In the genomic region with DNA sequence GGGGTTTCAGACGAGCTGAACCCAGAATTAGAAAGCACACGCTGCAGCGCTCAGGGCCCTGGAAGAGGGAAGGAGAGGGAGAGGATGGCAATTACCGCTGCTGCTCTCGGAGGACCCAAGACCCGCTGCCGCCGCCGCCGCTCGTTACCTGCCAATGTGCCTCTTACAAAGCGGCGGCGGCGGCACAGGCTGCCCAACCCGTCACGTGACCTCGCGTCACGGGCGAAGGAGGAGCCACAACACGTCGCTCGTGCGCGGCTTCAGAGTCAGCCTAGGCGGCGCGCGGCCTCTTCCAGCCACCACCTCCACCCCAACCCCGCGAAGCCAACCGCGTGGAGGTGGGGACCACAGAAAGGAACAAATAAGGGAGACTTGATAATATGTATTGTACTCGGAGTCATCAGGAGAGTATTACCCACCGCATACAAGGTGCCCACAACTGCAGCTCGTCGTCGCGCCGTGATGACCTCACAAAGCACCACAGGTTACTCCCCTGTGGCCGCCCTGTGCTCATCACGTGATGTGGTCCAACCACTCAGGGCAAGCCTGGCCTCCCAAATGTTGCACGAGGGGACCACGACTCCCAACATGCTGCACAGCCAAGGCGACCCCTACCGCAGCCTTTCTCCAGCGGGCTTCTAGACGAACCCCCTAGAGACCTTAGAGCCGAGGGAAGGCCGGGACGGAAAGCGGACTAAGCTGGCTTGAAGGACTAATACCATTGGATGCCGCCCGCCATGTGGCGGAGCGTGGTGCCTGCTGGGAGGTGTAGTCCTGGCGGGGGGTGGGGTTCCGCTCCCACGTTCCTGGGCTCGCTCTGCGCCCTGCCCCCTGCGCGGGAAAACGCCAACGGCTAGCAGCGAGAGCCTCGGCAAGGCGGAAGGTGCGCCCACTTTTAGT, we compare ENCODE assay signal across 8 cellular contexts. TPM values are rescaled to one million over a fixed set of nuclear protein-coding genes. Genes with fewer than 3 reads are reported as not detected.
DNase-seq lines count a peak whose midpoint lies in the region; ATAC-seq and TF ChIP-seq lines count a peak whose summit lies in the region.

A gene with protein sequence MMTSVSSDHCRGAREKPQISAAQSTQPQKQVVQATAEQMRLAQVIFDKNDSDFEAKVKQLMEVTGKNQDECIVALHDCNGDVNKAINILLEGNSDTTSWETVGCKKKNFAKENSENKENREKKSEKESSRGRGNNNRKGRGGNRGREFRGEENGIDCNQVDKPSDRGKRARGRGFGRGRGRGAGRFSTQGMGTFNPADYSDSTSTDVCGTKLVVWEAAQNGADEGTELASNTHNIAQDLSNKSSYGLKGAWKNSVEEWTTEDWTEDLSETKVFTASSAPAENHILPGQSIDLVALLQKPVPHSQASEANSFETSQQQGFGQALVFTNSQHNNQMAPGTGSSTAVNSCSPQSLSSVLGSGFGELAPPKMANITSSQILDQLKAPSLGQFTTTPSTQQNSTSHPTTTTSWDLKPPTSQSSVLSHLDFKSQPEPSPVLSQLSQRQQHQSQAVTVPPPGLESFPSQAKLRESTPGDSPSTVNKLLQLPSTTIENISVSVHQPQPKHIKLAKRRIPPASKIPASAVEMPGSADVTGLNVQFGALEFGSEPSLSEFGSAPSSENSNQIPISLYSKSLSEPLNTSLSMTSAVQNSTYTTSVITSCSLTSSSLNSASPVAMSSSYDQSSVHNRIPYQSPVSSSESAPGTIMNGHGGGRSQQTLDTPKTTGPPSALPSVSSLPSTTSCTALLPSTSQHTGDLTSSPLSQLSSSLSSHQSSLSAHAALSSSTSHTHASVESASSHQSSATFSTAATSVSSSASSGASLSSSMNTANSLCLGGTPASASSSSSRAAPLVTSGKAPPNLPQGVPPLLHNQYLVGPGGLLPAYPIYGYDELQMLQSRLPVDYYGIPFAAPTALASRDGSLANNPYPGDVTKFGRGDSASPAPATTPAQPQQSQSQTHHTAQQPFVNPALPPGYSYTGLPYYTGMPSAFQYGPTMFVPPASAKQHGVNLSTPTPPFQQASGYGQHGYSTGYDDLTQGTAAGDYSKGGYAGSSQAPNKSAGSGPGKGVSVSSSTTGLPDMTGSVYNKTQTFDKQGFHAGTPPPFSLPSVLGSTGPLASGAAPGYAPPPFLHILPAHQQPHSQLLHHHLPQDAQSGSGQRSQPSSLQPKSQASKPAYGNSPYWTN (minus strand): TSS at position 158 of the 900 bp plus-strand sequence. CDS start 31,739 bp downstream, outside the sequence.

- peak within 1 kb of the TSS; percentile 97 for H3K9ac ChIP-seq in mammary epithelial cell (ENCODE audit: insufficient read depth, low read length)
- H3K9ac ChIP-seq in smooth muscle cell (ENCODE audit: low read depth), result peak within 1 kb of the TSS; percentile 98

- H3K9me3 ChIP-seq in WERI-Rb-1 (ENCODE audit: severe bottlenecking), result peaks cover 3% of the 10 kb centered on the region
- no peaks in the 10 kb centered on the region for H3K9me3 ChIP-seq in mammary epithelial cell (replicated peaks; ENCODE audit: insufficient read depth, low read length)
- H3K9me3 ChIP-seq in smooth muscle cell (replicated peaks; ENCODE audit: low read depth), result no peaks in the 10 kb centered on the region

- H3K4me3 ChIP-seq in WERI-Rb-1 (ENCODE audit: low read depth, low read length) (peak within 1 kb of the TSS; percentile 82), mammary epithelial cell (replicated peaks in 1 of 3; ENCODE audit: insufficient read depth in 1 of 3, low read depth in 2 of 3, low read length in 3 of 3) (peak within 1 kb of the TSS; percentile 49 to 97 (median 82)), smooth muscle cell (peak within 1 kb of the TSS; percentile 82)

- dilution Hi-C loops in mammary epithelial cell (cut with HindIII; ENCODE audit: low sequenced_read_pairs), result no loop called here

- DNase-seq in ACHN (peak; percentile 93), NCI-H2196 treated with DMSO at 0.1 percent for 48 hours (lab: John Stamatoyannopoulos, UW; ENCODE audit: unreplicated experiment) (peak; percentile 92), WERI-Rb-1 (peak; percentile 97), mammary epithelial cell (peak; percentile 97), iPS-NIHi11 (ENCODE audit: low spot score) (peak; percentile 94), smooth muscle cell (lab: John Stamatoyannopoulos, UW; ENCODE audit: unreplicated experiment) (peak; percentile 99)

- ATAC-seq in GM18870 (IDR thresholded peaks at IDR 0.05; ENCODE audit: unreplicated experiment), result peak; percentile 79
- peak; percentile 81 for ATAC-seq in HG03135 (IDR thresholded peaks at IDR 0.05; ENCODE audit: unreplicated experiment)

- H3K36me3 ChIP-seq in WERI-Rb-1 (peaks cover 15% of the 10 kb centered on the region; the same call in 1 of the 2 replicates), mammary epithelial cell (ENCODE audit: insufficient read depth, low read length) (no peaks in the 10 kb centered on the region), smooth muscle cell (ENCODE audit: low read depth) (no peaks in the 10 kb centered on the region)

- peaks cover 16% of the 10 kb centered on the region for H3K4me1 ChIP-seq in mammary epithelial cell (ENCODE audit: insufficient read depth, low read length)
- peaks cover 20% of the 10 kb centered on the region for H3K4me1 ChIP-seq in smooth muscle cell (ENCODE audit: low read depth)

- in situ Hi-C loops in ACHN (cut with HindIII; ENCODE audit: low pct_ligation_motif_present, low pct_unique_long_range_greater_than_20kb, low sequenced_read_pairs) (no loop called here), mammary epithelial cell (cut with MboI; ENCODE audit: low sequenced_read_pairs in 2 of 2) (no loop called here)

- WGBS in mammary epithelial cell (ENCODE audit: low coverage, missing lambda C conversion rate), result 2% methylated on average over 39 of the region's 70 CpGs
- whole genome bisulfite sequencing in smooth muscle cell (ENCODE audit: low lambda C conversion rate), result 1% methylated on average over 69 of the region's 70 CpGs

- peak within 1 kb of the TSS; percentile 99 for H3K27ac ChIP-seq in WERI-Rb-1
- peak within 1 kb of the TSS; percentile 98 for H3K27ac ChIP-seq in mammary epithelial cell (ENCODE audit: insufficient read depth, low read depth, low read length)
- H3K27ac ChIP-seq in smooth muscle cell (ENCODE audit: low read depth), result peak within 1 kb of the TSS; percentile 96

- H3K4me2 ChIP-seq in mammary epithelial cell (ENCODE audit: insufficient read depth, low read depth, low read length) (peak within 1 kb of the TSS; percentile 94), smooth muscle cell (peak within 1 kb of the TSS; percentile 89)

- CTCF ChIA-PET in mammary epithelial cell (lab: Charles Lee; ENCODE audit: low non-redundant PET), result no interaction called here

- H3K79me2 ChIP-seq in mammary epithelial cell (ENCODE audit: insufficient read depth, low read length) (peaks cover 46% of the 10 kb centered on the region), smooth muscle cell (ENCODE audit: low read depth) (peaks cover 46% of the 10 kb centered on the region)

- peak; percentile 1; the same call in 1 of the 2 replicates for TF ChIP-seq CTCF in WERI-Rb-1 (IDR thresholded peaks at IDR 0.05; ENCODE audit: low read depth, low read length)
- no peak for TF ChIP-seq CTCF in mammary epithelial cell (conservative IDR thresholded peaks at IDR 0.05 in 1 of 2, IDR thresholded peaks at IDR 0.05 in 1 of 2; ENCODE audit: extremely low read depth in 1 of 2, insufficient read depth in 1 of 2, low read depth in 1 of 2, low read length in 2 of 2)
- no peak for TF ChIP-seq CTCF in smooth muscle cell (IDR thresholded peaks at IDR 0.05; ENCODE audit: borderline replicate concordance, insufficient read depth, poor library complexity, severe bottlenecking)

- intact Hi-C loops in mammary epithelial cell (cut with micrococcal nuclease), result loop anchor here (1.0 kb wide), 1 partner anchor 25 kb away; no protein-coding TSS in a partner anchor

- no peaks in the 10 kb centered on the region for H3K27me3 ChIP-seq in WERI-Rb-1 (ENCODE audit: insufficient read depth, low read depth, severe bottlenecking)
- no peaks in the 10 kb centered on the region for H3K27me3 ChIP-seq in mammary epithelial cell (ENCODE audit: insufficient read depth, low read length)
- no peaks in the 10 kb centered on the region for H3K27me3 ChIP-seq in smooth muscle cell (ENCODE audit: low read depth)

- no peaks in the 10 kb centered on the region for H3F3A ChIP-seq in smooth muscle cell (ENCODE audit: low read depth)

- H4K20me1 ChIP-seq in mammary epithelial cell (ENCODE audit: insufficient read depth, low read length) (peaks cover 5% of the 10 kb centered on the region), smooth muscle cell (ENCODE audit: low read depth) (peaks cover 37% of the 10 kb centered on the region)

- no TSS peak for BruUV-seq in mammary epithelial cell (replicated peaks; lab: Mats Ljungman, UMichigan)

- H2AFZ ChIP-seq in mammary epithelial cell (ENCODE audit: low read depth, low read length), result peak within 1 kb of the TSS; percentile 97
- peak within 1 kb of the TSS; percentile 98 for H2AFZ ChIP-seq in smooth muscle cell (ENCODE audit: low read depth)

RNA-seq across cellular contexts. Expression of the gene that starts here (rescaled TPM):
- total RNA-seq in mammary epithelial cell (10 to 100 TPM; 28.5 to 47.0 TPM), smooth muscle cell (18.8 and 19.5 TPM in 2 replicates)
- polyA plus RNA-seq in mammary epithelial cell (20.7 TPM), smooth muscle cell (20.4 and 26.3 TPM in 2 replicates)
- 51.9 TPM for polyA minus RNA-seq in mammary epithelial cell

Comparison
In these comparisons a context has a peak if more than half of its experiments do, and no peak if none do; other contexts are left out.
1. Peak in every context shown above with its lines: DNase-seq, ATAC-seq, H3K4me3 ChIP-seq and H3K27ac ChIP-seq.